ENCODE assay signal across 1 cellular context in genomic region chr11:46677169-46677568, GRCh38.
TF ChIP-seq lines count a peak whose summit lies in the region.

No MANE protein-coding gene starts in this region.

TF ChIP-seq in WTC11, 78 proteins besides CTCF, POLR2A, EP300 and RAD21 (continued from another document):
- TF ChIP-seq ZNF532 (CRISPR knock-in tag; IDR thresholded peaks at IDR 0.05; ENCODE audit: borderline replicate concordance) (no peak), IRF1 (CRISPR knock-in tag; IDR thresholded peaks at IDR 0.05) (no peak), E2F4 (CRISPR knock-in tag; IDR thresholded peaks at IDR 0.05; ENCODE audit: borderline replicate concordance, low read depth) (no peak), NR1H2 (CRISPR knock-in tag; IDR thresholded peaks at IDR 0.05) (no peak), TP53 (CRISPR knock-in tag; IDR thresholded peaks at IDR 0.05) (no peak), NFYB (CRISPR knock-in tag; conservative IDR thresholded peaks at IDR 0.05; ENCODE audit: low read depth) (no peak), ETV6 (CRISPR knock-in tag; IDR thresholded peaks at IDR 0.05) (no peak)
